ENCODE assay signal across 8 cellular contexts in the genomic region with DNA sequence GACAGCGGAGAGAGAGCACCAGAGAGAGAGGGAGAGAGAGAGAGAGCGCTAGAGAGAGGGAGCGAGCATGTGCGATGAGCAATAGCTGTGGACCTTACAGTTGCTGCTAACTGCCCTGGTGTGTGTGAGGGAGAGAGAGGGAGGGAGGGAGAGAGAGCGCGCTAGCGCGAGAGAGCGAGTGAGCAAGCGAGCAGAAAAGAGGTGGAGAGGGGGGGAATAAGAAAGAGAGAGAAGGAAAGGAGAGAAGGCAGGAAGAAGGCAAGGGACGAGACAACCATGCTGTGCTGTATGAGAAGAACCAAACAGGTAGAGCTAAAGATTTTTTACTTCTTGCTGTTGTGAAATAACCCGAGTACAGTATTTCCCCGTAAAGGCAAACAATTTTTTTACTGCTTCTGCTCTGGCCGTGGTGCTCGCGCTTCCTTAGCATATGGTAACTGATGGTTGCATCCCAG. TPM values are rescaled to one million over a fixed set of nuclear protein-coding genes. Genes with fewer than 3 reads are reported as not detected.
DNase-seq lines count a peak whose midpoint lies in the region; TF ChIP-seq lines count a peak whose summit lies in the region.

A gene with protein sequence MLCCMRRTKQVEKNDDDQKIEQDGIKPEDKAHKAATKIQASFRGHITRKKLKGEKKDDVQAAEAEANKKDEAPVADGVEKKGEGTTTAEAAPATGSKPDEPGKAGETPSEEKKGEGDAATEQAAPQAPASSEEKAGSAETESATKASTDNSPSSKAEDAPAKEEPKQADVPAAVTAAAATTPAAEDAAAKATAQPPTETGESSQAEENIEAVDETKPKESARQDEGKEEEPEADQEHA (plus strand): TSS at position 97 of the 455 bp plus-strand sequence. CDS start 180 bp downstream, at position 277.

- peaks cover 22% of the 10 kb centered on the region for H3K4me1 Mint-ChIP-seq in chondrocyte (ENCODE audit: low read depth)
- peaks cover 10% of the 10 kb centered on the region for H3K4me1 Mint-ChIP-seq in stimulated activated naive CD8-positive, alpha-beta T cell treated with anti-CD3 and anti-CD28 coated beads, Interleukin-15, Interleukin-2, amounts not matched to agents 100 ng/mL and 50 ng/mL, for 24 hours (ENCODE audit: low read depth)

- peak within 1 kb of the TSS; percentile 73 for H3K4me3 Mint-ChIP-seq in chondrocyte (ENCODE audit: unreplicated experiment)
- H3K4me3 Mint-ChIP-seq in stimulated activated naive CD8-positive, alpha-beta T cell treated with anti-CD3 and anti-CD28 coated beads, Interleukin-15, Interleukin-2, amounts not matched to agents 100 ng/mL and 50 ng/mL, for 24 hours, result peak within 1 kb of the TSS; percentile 57

- TF ChIP-seq CTCF in chondrocyte (IDR thresholded peaks at IDR 0.05), result no peak

- no peaks in the 10 kb centered on the region for H3K9me3 Mint-ChIP-seq in chondrocyte (ENCODE audit: low read depth)
- no peaks in the 10 kb centered on the region for H3K9me3 Mint-ChIP-seq in stimulated activated naive CD8-positive, alpha-beta T cell treated with anti-CD3 and anti-CD28 coated beads, Interleukin-15, Interleukin-2, amounts not matched to agents 100 ng/mL and 50 ng/mL, for 24 hours

- H3K27ac Mint-ChIP-seq in chondrocyte (ENCODE audit: unreplicated experiment), result peak within 1 kb of the TSS; percentile 64
- peak within 1 kb of the TSS; percentile 70 for H3K27ac Mint-ChIP-seq in stimulated activated naive CD8-positive, alpha-beta T cell treated with anti-CD3 and anti-CD28 coated beads, Interleukin-15, Interleukin-2, amounts not matched to agents 100 ng/mL and 50 ng/mL, for 24 hours

- DNase-seq in ELR (ENCODE audit: low read depth), result peak; percentile 73
- peak; percentile 56 for DNase-seq in NCI-H226
- peak; percentile 82 for DNase-seq in chondrocyte (ENCODE audit: low spot score)
- DNase-seq in kidney tubule cell (ENCODE audit: low spot score), result peak; percentile 81
- no peak for DNase-seq in inferior parietal cortex (ENCODE audit: extremely low spot score)
- DNase-seq in dermis blood vessel endothelial cell, result no peak
- DNase-seq in DMS114 treated with DMSO at 0.1 percent for 48 hours (lab: John Stamatoyannopoulos, UW; ENCODE audit: unreplicated experiment), result no peak

- no peaks in the 10 kb centered on the region for H3K36me3 Mint-ChIP-seq in chondrocyte (ENCODE audit: low read depth)
- H3K36me3 Mint-ChIP-seq in stimulated activated naive CD8-positive, alpha-beta T cell treated with anti-CD3 and anti-CD28 coated beads, Interleukin-15, Interleukin-2, amounts not matched to agents 100 ng/mL and 50 ng/mL, for 24 hours (ENCODE audit: low read depth), result no peaks in the 10 kb centered on the region

- peaks cover 1% of the 10 kb centered on the region for H3K27me3 Mint-ChIP-seq in chondrocyte (ENCODE audit: low read depth)
- H3K27me3 Mint-ChIP-seq in stimulated activated naive CD8-positive, alpha-beta T cell treated with anti-CD3 and anti-CD28 coated beads, Interleukin-15, Interleukin-2, amounts not matched to agents 100 ng/mL and 50 ng/mL, for 24 hours, result peaks cover 56% of the 10 kb centered on the region

RNA-seq across cellular contexts. Expression of the gene that starts here (rescaled TPM):
- total RNA-seq in chondrocyte (3.3 to 33.7 TPM (median 3.6 TPM) in 3 replicates), dermis blood vessel endothelial cell (not detected in 2 replicates)

Comparison
In these comparisons a context has a peak if more than half of its experiments do, and no peak if none do; other contexts are left out.
1. DNase-seq: peak in ELR (single experiment), NCI-H226 (single experiment), chondrocyte (single experiment) and kidney tubule cell (single experiment); none in inferior parietal cortex (single experiment), dermis blood vessel endothelial cell (single experiment) and DMS114 treated with DMSO at 0.1 percent for 48 hours (single experiment).